ENCODE assay signal across 21 cellular contexts in genomic region chr10:8182841-8183240, GRCh38.
DNase-seq lines count a peak whose midpoint lies in the region; ATAC-seq and TF ChIP-seq lines count a peak whose summit lies in the region.
"Had no signal": no experiment of that assay in that cellular context is flagged by ENCODE, and none has a peak within 500 bp of the region (broad histone marks: within the 10 kb centered on the region; RNA-seq: fewer than 3 reads in every experiment).

No MANE protein-coding gene starts in this region.

- TF ChIP-seq CTCF in PC-9 (conservative IDR thresholded peaks at IDR 0.05) = no peak

- H3K4me1 ChIP-seq in PC-9 (replicated peaks; ENCODE audit: insufficient read depth) (peaks cover 28% of the 10 kb centered on the region), subcutaneous abdominal adipose tissue (ENCODE audit: control insufficient read depth in 5 of 5, insufficient read depth in 5 of 5, low read length in 5 of 5) (peaks cover 0 to 3% (median 0%) of the 10 kb centered on the region in 5 donors)
- H3K4me1 ChIP-seq: ascending aorta, foreskin keratinocyte, HAP-1, neural progenitor cell had no signal

- CTCF ChIA-PET in PC-9 (lab: Charles Lee) = no interaction called here

- no peak for DNase-seq in activated naive CD4-positive, alpha-beta T cell (lab: John Stamatoyannopoulos, UW)
- DNase-seq in PC-9 = peak in 1 of 2 experiments; percentile 51
- no peak for DNase-seq in central memory CD8-positive, alpha-beta T cell (ENCODE audit: low spot score in 2 of 2)
- no peak for DNase-seq in HUDEP-2 (lab: John Stamatoyannopoulos, UW; ENCODE audit: unreplicated experiment in 76 of 76)
- no peak for DNase-seq in iPS-NIHi7 (ENCODE audit: extremely low spot score)
- DNase-seq in left cardiac atrium = no peak
- DNase-seq: ACHN, DMS153, erythroblast, NCI-H1694, NCI-H526 treated with DMSO at 0.1 percent for 48 hours, SHP77, substantia nigra had no signal

- no peak overlapping the region for H3K9ac ChIP-seq in subcutaneous abdominal adipose tissue (ENCODE audit: low read length in 5 of 5)
- H3K9ac ChIP-seq: BLaER1 treated with 17β-estradiol and CSF1 and Interleukin-3, amounts not matched to agents 10 nM and 100 nM; neural progenitor cell had no signal

- peak overlapping the region; percentile 78 for H3K4me3 Mint-ChIP-seq in activated naive CD4-positive, alpha-beta T cell treated with anti-CD3 and anti-CD28 coated beads, Interleukin-2, amount 50 U/mL, for 24 hours
- peak overlapping the region; percentile 9 for H3K4me3 Mint-ChIP-seq in central memory CD8-positive, alpha-beta T cell
- H3K4me3 Mint-ChIP-seq: neural progenitor cell had no signal

- H3K36me3 Mint-ChIP-seq in activated naive CD4-positive, alpha-beta T cell treated with anti-CD3 and anti-CD28 coated beads, Interleukin-2, amount 50 U/mL, for 24 hours = peaks cover 2% of the 10 kb centered on the region
- H3K36me3 Mint-ChIP-seq in central memory CD8-positive, alpha-beta T cell (ENCODE audit: insufficient read depth) = peaks cover 2% of the 10 kb centered on the region
- H3K36me3 Mint-ChIP-seq: neural progenitor cell had no signal

- no peaks in the 10 kb centered on the region for H3K27me3 ChIP-seq in PC-9 (ENCODE audit: insufficient read depth, low read depth)
- no peaks in the 10 kb centered on the region for H3K27me3 ChIP-seq in subcutaneous abdominal adipose tissue (ENCODE audit: control insufficient read depth in 5 of 5, insufficient read depth in 4 of 5, low read length in 5 of 5)
- H3K27me3 ChIP-seq: ascending aorta; BLaER1 treated with 17β-estradiol and CSF1 and Interleukin-3, amounts not matched to agents 10 nM and 100 nM; foreskin keratinocyte; neural progenitor cell had no signal

- POLR2A ChIA-PET in PC-9 (lab: Charles Lee; ENCODE audit: unreplicated experiment) = interaction anchor here (0.6 to 0.7 kb wide), 2 partner anchors 33 to 527 kb away, joined by 3 to 9 read pairs; no protein-coding TSS in a partner anchor

- intact Hi-C loops in PC-9 (cut with micrococcal nuclease; ENCODE audit: unreplicated experiment) = loop anchor here (1.0 kb wide), 1 partner anchor 52 kb away; no protein-coding TSS in a partner anchor
- intact Hi-C loops in left cardiac atrium (cut with DNase I) = no loop called here

- no peaks in the 10 kb centered on the region for H3K27me3 Mint-ChIP-seq in activated naive CD4-positive, alpha-beta T cell treated with anti-CD3 and anti-CD28 coated beads, Interleukin-2, amount 50 U/mL, for 24 hours
- no peaks in the 10 kb centered on the region for H3K27me3 Mint-ChIP-seq in central memory CD8-positive, alpha-beta T cell

- no peaks in the 10 kb centered on the region for H3K9me2 ChIP-seq in PC-9 (ENCODE audit: insufficient read depth)

- H3K79me2 ChIP-seq in PC-9 (ENCODE audit: low read depth) = no peaks in the 10 kb centered on the region

- H3K27ac Mint-ChIP-seq in activated naive CD4-positive, alpha-beta T cell treated with anti-CD3 and anti-CD28 coated beads, Interleukin-2, amount 50 U/mL, for 24 hours = peak overlapping the region; percentile 91
- H3K27ac Mint-ChIP-seq in central memory CD8-positive, alpha-beta T cell (ENCODE audit: low read depth) = peak overlapping the region; percentile 89
- H3K27ac Mint-ChIP-seq: neural progenitor cell had no signal

- H3K9me3 ChIP-seq in PC-9 (ENCODE audit: insufficient read depth, low read depth) = no peaks in the 10 kb centered on the region
- no peaks in the 10 kb centered on the region for H3K9me3 ChIP-seq in subcutaneous abdominal adipose tissue (ENCODE audit: control insufficient read depth in 5 of 5, low read length in 5 of 5)
- H3K9me3 ChIP-seq: ascending aorta, HAP-1 had no signal

- H3K36me3 ChIP-seq in PC-9 (ENCODE audit: low read depth) (no peaks in the 10 kb centered on the region), subcutaneous abdominal adipose tissue (ENCODE audit: control insufficient read depth in 5 of 5, insufficient read depth in 5 of 5, low read length in 5 of 5) (no peaks in the 10 kb centered on the region)
- H3K36me3 ChIP-seq: ascending aorta; BLaER1 treated with 17β-estradiol and CSF1 and Interleukin-3, amounts not matched to agents 10 nM and 100 nM; HAP-1; neural progenitor cell had no signal

- no peaks in the 10 kb centered on the region for H3K9me3 Mint-ChIP-seq in activated naive CD4-positive, alpha-beta T cell treated with anti-CD3 and anti-CD28 coated beads, Interleukin-2, amount 50 U/mL, for 24 hours
- no peaks in the 10 kb centered on the region for H3K9me3 Mint-ChIP-seq in central memory CD8-positive, alpha-beta T cell
- H3K9me3 Mint-ChIP-seq: neural progenitor cell had no signal

- H3F3A ChIP-seq in PC-9 (ENCODE audit: insufficient read depth, low read depth) = peaks cover 22% of the 10 kb centered on the region

- H4K20me1 ChIP-seq in PC-9 (ENCODE audit: insufficient read depth) = no peaks in the 10 kb centered on the region
- H4K20me1 ChIP-seq: BLaER1 treated with 17β-estradiol and CSF1 and Interleukin-3, amounts not matched to agents 10 nM and 100 nM had no signal

- H3K4me2 ChIP-seq in PC-9 = peak overlapping the region; percentile 74
- H3K4me2 ChIP-seq: neural progenitor cell had no signal

- ATAC-seq in central memory CD8-positive, alpha-beta T cell (replicated peaks; ENCODE audit: extremely low read depth, poor library complexity, severe bottlenecking) = no peak
- ATAC-seq in left cardiac atrium = no peak
- ATAC-seq: sciatic nerve had no signal

- TSS peak; percentile 88 for BruUV-seq in PC-9 (replicated peaks; lab: Mats Ljungman, UMichigan)

- H2AFZ ChIP-seq in PC-9 = peak overlapping the region; percentile 83; the same call in 1 of the 2 replicates
- H2AFZ ChIP-seq: neural progenitor cell had no signal

- H3K4me3 ChIP-seq in PC-9 (peak overlapping the region; percentile 38; the same call in 1 of the 2 replicates), subcutaneous abdominal adipose tissue (ENCODE audit: low read depth in 1 of 5, low read length in 5 of 5) (no peak overlapping the region)
- H3K4me3 ChIP-seq: ascending aorta; BLaER1 treated with 17β-estradiol and CSF1 and Interleukin-3, amounts not matched to agents 10 nM and 100 nM; HAP-1; neural progenitor cell had no signal

- peaks cover 37% of the 10 kb centered on the region for H3K4me1 Mint-ChIP-seq in activated naive CD4-positive, alpha-beta T cell treated with anti-CD3 and anti-CD28 coated beads, Interleukin-2, amount 50 U/mL, for 24 hours
- peaks cover 38% of the 10 kb centered on the region for H3K4me1 Mint-ChIP-seq in central memory CD8-positive, alpha-beta T cell

- H3K27ac ChIP-seq in PC-9 (peak overlapping the region; percentile 97), subcutaneous abdominal adipose tissue (ENCODE audit: low read depth, low read length) (peak overlapping the region; percentile 69)
- H3K27ac ChIP-seq: ascending aorta, foreskin keratinocyte, neural progenitor cell had no signal
